ENCODE assay signal across 14 cellular contexts in genomic region chr4:150237110-150237852, GRCh38.
DNase-seq lines count a peak whose midpoint lies in the region; ATAC-seq, FAIRE-seq and TF ChIP-seq lines count a peak whose summit lies in the region.
"Had no signal": no experiment of that assay in that cellular context is flagged by ENCODE, and none has a peak within 500 bp of the region (broad histone marks: within the 10 kb centered on the region; RNA-seq: fewer than 3 reads in every experiment).

No MANE protein-coding gene starts in this region.

- in situ Hi-C loops in brain microvascular endothelial cell (cut with HindIII; ENCODE audit: low pct_ligation_motif_present, low sequenced_read_pairs): no loop called here

- peak overlapping the region; percentile 93 for H3K27ac ChIP-seq in brain microvascular endothelial cell
- no peak overlapping the region for H3K27ac ChIP-seq in GM23338 (ENCODE audit: low read depth)
- H3K27ac ChIP-seq: upper lobe of left lung had no signal

- H3K27me3 Mint-ChIP-seq in GM23338 (ENCODE audit: insufficient read depth, low read depth, poor library complexity): no peaks in the 10 kb centered on the region
- H3K27me3 Mint-ChIP-seq: B cell had no signal

- ATAC-seq in HG02678 (IDR thresholded peaks at IDR 0.05; ENCODE audit: unreplicated experiment) (no peak), GM23338 (no peak), GM18907 (IDR thresholded peaks at IDR 0.05; ENCODE audit: unreplicated experiment) (no peak)
- ATAC-seq: HepG2 had no signal

- H4K20me1 ChIP-seq in GM23338 (replicated peaks; ENCODE audit: insufficient read depth): no peaks in the 10 kb centered on the region

- TF ChIP-seq CTCF in brain microvascular endothelial cell (IDR thresholded peaks at IDR 0.05; ENCODE audit: low read depth, low read length, missing control alignments) (no peak), kidney epithelial cell (IDR thresholded peaks at IDR 0.05; ENCODE audit: insufficient read depth, low read length, poor library complexity, severe bottlenecking) (no peak), GM23338 (conservative IDR thresholded peaks at IDR 0.05; ENCODE audit: low read depth in 2 of 2) (no peak)

- H3K9me2 ChIP-seq in GM23338 (ENCODE audit: insufficient read depth): peaks cover 4% of the 10 kb centered on the region; the same call in 1 of the 2 replicates

- no peaks in the 10 kb centered on the region for H3F3A ChIP-seq in GM23338 (replicated peaks; ENCODE audit: low read depth)

- no peak overlapping the region for H3K4me2 ChIP-seq in GM23338

- H2AFZ ChIP-seq in GM23338: no peak overlapping the region

- peaks cover 18% of the 10 kb centered on the region for H3K4me1 Mint-ChIP-seq in GM23338
- H3K4me1 Mint-ChIP-seq: B cell had no signal

- H3K27ac Mint-ChIP-seq in GM23338: no peak overlapping the region
- H3K27ac Mint-ChIP-seq: B cell, nephron progenitor cell had no signal

- H3K36me3 Mint-ChIP-seq in GM23338 (ENCODE audit: low read depth): no peaks in the 10 kb centered on the region

- H3K9me3 Mint-ChIP-seq in GM23338: no peaks in the 10 kb centered on the region; the same call in 2 of the 3 replicates

- no peaks in the 10 kb centered on the region for H3K79me2 ChIP-seq in GM23338 (replicated peaks; ENCODE audit: insufficient read depth)

- DNase-seq in HS-5 (ENCODE audit: low read depth) (peak; percentile 90), brain microvascular endothelial cell (peak; percentile 70), kidney epithelial cell (ENCODE audit: low read depth) (peak; percentile 67), NCI-H2196 treated with DMSO at 0.1 percent for 48 hours (lab: John Stamatoyannopoulos, UW; ENCODE audit: unreplicated experiment) (no peak), GM23338 (ENCODE audit: low spot score) (no peak)
- DNase-seq: activated CD8-positive, alpha-beta memory T cell treated with anti-CD3 and anti-CD28 coated beads for 24 hours; caudate nucleus; nephron progenitor cell; upper lobe of left lung had no signal

- peak; percentile 72 for FAIRE-seq in A204.1 (lab: Jason Lieb, UNC)
- FAIRE-seq: HepG2 had no signal

- H3K27me3 ChIP-seq in brain microvascular endothelial cell (replicated peaks) (no peaks in the 10 kb centered on the region), kidney epithelial cell (ENCODE audit: control insufficient read depth, insufficient read depth, low read length) (no peaks in the 10 kb centered on the region), GM23338 (ENCODE audit: insufficient read depth) (no peaks in the 10 kb centered on the region)
- H3K27me3 ChIP-seq: upper lobe of left lung had no signal

- H3K4me3 ChIP-seq in brain microvascular endothelial cell (ENCODE audit: low read depth, low read length) (peak overlapping the region; percentile 15), kidney epithelial cell (ENCODE audit: low read depth, low read length) (no peak overlapping the region), GM23338 (no peak overlapping the region)
- H3K4me3 ChIP-seq: upper lobe of left lung had no signal

- no peak overlapping the region for H3K4me3 Mint-ChIP-seq in GM23338
- H3K4me3 Mint-ChIP-seq: B cell, nephron progenitor cell had no signal

- peaks cover 13% of the 10 kb centered on the region for H3K4me1 ChIP-seq in GM23338 (ENCODE audit: insufficient read depth)
- H3K4me1 ChIP-seq: upper lobe of left lung had no signal

- H3K36me3 ChIP-seq in brain microvascular endothelial cell (replicated peaks) (no peaks in the 10 kb centered on the region), kidney epithelial cell (ENCODE audit: control insufficient read depth, insufficient read depth, low read length) (no peaks in the 10 kb centered on the region), GM23338 (ENCODE audit: insufficient read depth) (no peaks in the 10 kb centered on the region)

TF ChIP-seq in GM23338, 12 proteins besides CTCF, POLR2A, EP300 and RAD21 (continues in another document):
- TF ChIP-seq POLR2AphosphoS5 (IDR thresholded peaks at IDR 0.05; ENCODE audit: low read depth) (no peak), CREB1 (CRISPR knock-in tag; IDR thresholded peaks at IDR 0.05; ENCODE audit: low read depth) (no peak), ZNF114 (CRISPR knock-in tag; IDR thresholded peaks at IDR 0.05) (no peak), EZH2phosphoT487 (IDR thresholded peaks at IDR 0.05; ENCODE audit: unreplicated experiment) (no peak), REST (IDR thresholded peaks at IDR 0.05; ENCODE audit: unreplicated experiment) (no peak), ETS1 (IDR thresholded peaks at IDR 0.05) (no peak), JUNB (IDR thresholded peaks at IDR 0.05; ENCODE audit: unreplicated experiment) (no peak), NANOG (IDR thresholded peaks at IDR 0.05; ENCODE audit: borderline replicate concordance) (no peak), EZH2 (IDR thresholded peaks at IDR 0.05; ENCODE audit: low read depth, unreplicated experiment) (no peak), STAT1 (IDR thresholded peaks at IDR 0.05; ENCODE audit: unreplicated experiment) (no peak)

Comparison
In these comparisons a context has a peak if more than half of its experiments do, and no peak if none do; other contexts are left out.
1. DNase-seq: peak in HS-5 (single experiment), brain microvascular endothelial cell (single experiment) and kidney epithelial cell (single experiment); none in NCI-H2196 treated with DMSO at 0.1 percent for 48 hours (single experiment) and GM23338 (single experiment).